In the genomic region with DNA sequence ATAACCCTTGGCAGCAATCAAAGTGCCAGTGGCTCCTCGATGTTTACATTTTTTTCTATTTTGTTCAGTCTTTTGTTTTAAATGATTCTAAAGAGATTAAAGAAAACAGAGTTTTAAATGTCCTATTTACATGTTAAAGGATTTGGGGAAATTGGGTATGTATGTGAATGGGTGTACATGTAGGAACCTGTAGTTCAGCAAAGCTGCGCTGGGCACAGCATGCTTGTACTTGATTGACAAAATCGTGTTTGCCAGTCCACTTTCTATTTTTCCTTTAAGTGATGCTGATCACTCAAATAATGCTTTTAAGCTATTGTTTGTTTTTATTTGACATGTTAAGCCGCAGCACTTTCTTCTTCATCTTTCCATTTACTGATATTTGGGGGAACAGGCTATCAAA, we compare ENCODE assay signal across 8 cellular contexts.
"Had no signal": no experiment of that assay in that cellular context is flagged by ENCODE, and none has a peak within 500 bp of the region (broad histone marks: within the 10 kb centered on the region; RNA-seq: fewer than 3 reads in every experiment).

No MANE protein-coding gene starts in this region.

- DNase-seq: H7, HFFc6, IMR-90 had no signal

- H3K9me3 ChIP-seq: HAP-1 had no signal

- H2AFZ ChIP-seq: GM23338 had no signal

- H3K4me3 ChIP-seq: GM23338, HAP-1, K562 had no signal

- H3K27ac Mint-ChIP-seq: GM23338, HFFc6 had no signal

- H3K4me3 Mint-ChIP-seq: GM23338, HFFc6 had no signal

- FAIRE-seq: HTR-8/SVneo, K562 had no signal

- H3K4me2 ChIP-seq: GM23338 had no signal

- ATAC-seq: GM23338, HCT116, K562 had no signal

- H3K4me1 Mint-ChIP-seq: GM23338 had no signal

- H3K9me3 Mint-ChIP-seq: GM23338, HFFc6 had no signal
